18 cellular contexts compared by ENCODE assay signal in genomic region chr22:42623756-42624446, GRCh38. TPM values are rescaled to one million over a fixed set of nuclear protein-coding genes. Genes with fewer than 3 reads are reported as not detected.
A peak's percentile ranks its signal among the peaks of the same experiment; 100 is the strongest.
DNase-seq lines count a peak whose midpoint lies in the region; ATAC-seq and TF ChIP-seq lines count a peak whose summit lies in the region.
"Had no signal": no experiment of that assay in that cellular context is flagged by ENCODE, and none has a peak within 500 bp of the region (broad histone marks: within the 10 kb centered on the region; RNA-seq: fewer than 3 reads in every experiment).

No MANE protein-coding gene starts in this region.

- no peak for ATAC-seq in activated naive CD8-positive, alpha-beta T cell treated with anti-CD3 and anti-CD28 coated beads, Interleukin-2, amount 50 U/mL, for 24 hours
- ATAC-seq in lower lobe of right lung (no peak), HG03520 (IDR thresholded peaks at IDR 0.05; ENCODE audit: unreplicated experiment) (no peak), GM18511 (IDR thresholded peaks at IDR 0.05; ENCODE audit: unreplicated experiment) (no peak)
- ATAC-seq: activated T-cell treated with anti-CD3 and anti-CD28 coated beads, Interleukin-2, amount 50 U/mL, for 4 hours; stimulated activated effector memory CD8-positive, alpha-beta T cell treated with anti-CD3 and anti-CD28 coated beads, Interleukin-12 subunit alpha, Interleukin-12 subunit beta, amount 100 ng/mL, for 72 hours had no signal

- H3K27me3 ChIP-seq in lower lobe of right lung (ENCODE audit: low read depth), result no peaks in the 10 kb centered on the region
- no peaks in the 10 kb centered on the region for H3K27me3 ChIP-seq in tibial nerve

- TF ChIP-seq CTCF in VCaP (conservative IDR thresholded peaks at IDR 0.05) (no peak), lower lobe of right lung (IDR thresholded peaks at IDR 0.05) (no peak), tibial nerve (IDR thresholded peaks at IDR 0.05) (no peak)

- 65 to 72% methylated on average over 28 to 29 of the region's 29 CpGs for WGBS in tibial nerve, 2 donors

- intact Hi-C loops in lower lobe of right lung (cut with DNase I), result no loop called here

- peak overlapping the region; percentile 48 for H3K27ac Mint-ChIP-seq in activated naive CD8-positive, alpha-beta T cell treated with anti-CD3 and anti-CD28 coated beads for 36 hours
- H3K27ac Mint-ChIP-seq in activated naive CD8-positive, alpha-beta T cell treated with anti-CD3 and anti-CD28 coated beads, Interleukin-2, amount 50 U/mL, for 24 hours, result no peak overlapping the region
- H3K27ac Mint-ChIP-seq: activated CD4-positive, alpha-beta memory T cell treated with anti-CD3 and anti-CD28 coated beads, Interleukin-2, amount 10 ng/mL, durations not matched to agents 7 days and 5 days; activated naive CD4-positive, alpha-beta T cell treated with anti-CD3 and anti-CD28 coated beads, Interleukin-2, amount 50 U/mL, for 24 hours; CD4-positive, alpha-beta memory T cell; naive thymus-derived CD4-positive, alpha-beta T cell; stimulated activated effector memory CD8-positive, alpha-beta T cell treated with anti-CD3 and anti-CD28 coated beads, Interleukin-12 subunit alpha, Interleukin-12 subunit beta, amount 100 ng/mL, for 72 hours had no signal

- H3K4me3 Mint-ChIP-seq in activated naive CD8-positive, alpha-beta T cell treated with anti-CD3 and anti-CD28 coated beads for 36 hours, result no peak overlapping the region
- H3K4me3 Mint-ChIP-seq in activated naive CD8-positive, alpha-beta T cell treated with anti-CD3 and anti-CD28 coated beads, Interleukin-2, amount 50 U/mL, for 24 hours, result no peak overlapping the region
- H3K4me3 Mint-ChIP-seq: activated CD4-positive, alpha-beta memory T cell treated with anti-CD3 and anti-CD28 coated beads, Interleukin-2, amount 10 ng/mL, durations not matched to agents 7 days and 5 days; activated naive CD4-positive, alpha-beta T cell treated with anti-CD3 and anti-CD28 coated beads, Interleukin-2, amount 50 U/mL, for 24 hours; activated T-cell treated with anti-CD3 and anti-CD28 coated beads, Interleukin-2, amount 50 U/mL, for 4 hours; CD4-positive, alpha-beta memory T cell; naive thymus-derived CD4-positive, alpha-beta T cell; stimulated activated effector memory CD8-positive, alpha-beta T cell treated with anti-CD3 and anti-CD28 coated beads, Interleukin-12 subunit alpha, Interleukin-12 subunit beta, amount 100 ng/mL, for 72 hours had no signal

- TF ChIP-seq POLR2A in tibial nerve (IDR thresholded peaks at IDR 0.05), result no peak

- no peaks in the 10 kb centered on the region for H3K27me3 Mint-ChIP-seq in activated naive CD8-positive, alpha-beta T cell treated with anti-CD3 and anti-CD28 coated beads for 36 hours
- H3K27me3 Mint-ChIP-seq in activated naive CD8-positive, alpha-beta T cell treated with anti-CD3 and anti-CD28 coated beads, Interleukin-2, amount 50 U/mL, for 24 hours, result no peaks in the 10 kb centered on the region
- H3K27me3 Mint-ChIP-seq: activated CD4-positive, alpha-beta memory T cell treated with anti-CD3 and anti-CD28 coated beads, Interleukin-2, amount 10 ng/mL, durations not matched to agents 7 days and 5 days; activated naive CD4-positive, alpha-beta T cell treated with anti-CD3 and anti-CD28 coated beads, Interleukin-2, amount 50 U/mL, for 24 hours; CD4-positive, alpha-beta memory T cell; naive thymus-derived CD4-positive, alpha-beta T cell had no signal

- H3K4me1 ChIP-seq in lower lobe of right lung, result peaks cover 7% of the 10 kb centered on the region
- H3K4me1 ChIP-seq in tibial nerve, result peaks cover 0 to 47% (median 26%) of the 10 kb centered on the region in 4 donors

- DNase-seq in activated naive CD8-positive, alpha-beta T cell treated with anti-CD3 and anti-CD28 coated beads for 36 hours, result no peak
- no peak for DNase-seq in activated naive CD8-positive, alpha-beta T cell treated with anti-CD3 and anti-CD28 coated beads, Interleukin-2, amount 50 U/mL, for 24 hours
- DNase-seq in lower lobe of right lung, result no peak
- no peak for DNase-seq in tibial nerve (ENCODE audit: low spot score in 2 of 2)
- DNase-seq in NCI-H2171 treated with DMSO at 0.1 percent for 48 hours (lab: John Stamatoyannopoulos, UW), result no peak
- DNase-seq: activated CD4-positive, alpha-beta memory T cell treated with anti-CD3 and anti-CD28 coated beads, Interleukin-2, amount 10 ng/mL, durations not matched to agents 7 days and 5 days; activated T-cell treated with anti-CD3 and anti-CD28 coated beads, Interleukin-2, amount 50 U/mL, for 4 hours; CD4-positive, alpha-beta memory T cell; DMS79; naive thymus-derived CD4-positive, alpha-beta T cell; NCI-H2029 treated with DMSO at 0.1 percent for 48 hours; NCI-H526 had no signal

- TF ChIP-seq EP300 in tibial nerve (IDR thresholded peaks at IDR 0.05), result no peak

- H3K36me3 Mint-ChIP-seq in activated naive CD8-positive, alpha-beta T cell treated with anti-CD3 and anti-CD28 coated beads for 36 hours, result peaks cover 4% of the 10 kb centered on the region
- peaks cover 6% of the 10 kb centered on the region for H3K36me3 Mint-ChIP-seq in activated naive CD8-positive, alpha-beta T cell treated with anti-CD3 and anti-CD28 coated beads, Interleukin-2, amount 50 U/mL, for 24 hours (ENCODE audit: low read depth)

- H3K36me3 ChIP-seq in lower lobe of right lung (peaks cover 90% of the 10 kb centered on the region), tibial nerve (peaks cover 5 to 87% (median 20%) of the 10 kb centered on the region in 3 donors)

- H3K27ac ChIP-seq in VCaP (peak overlapping the region; percentile 97; the same call in 1 of the 2 replicates), lower lobe of right lung (peak overlapping the region; percentile 4), tibial nerve (peak overlapping the region in 3 of 4 donors; percentile 40 to 59 (median 57))

- no peaks in the 10 kb centered on the region for H3K9me3 Mint-ChIP-seq in activated naive CD8-positive, alpha-beta T cell treated with anti-CD3 and anti-CD28 coated beads for 36 hours
- H3K9me3 Mint-ChIP-seq in activated naive CD8-positive, alpha-beta T cell treated with anti-CD3 and anti-CD28 coated beads, Interleukin-2, amount 50 U/mL, for 24 hours, result no peaks in the 10 kb centered on the region
- H3K9me3 Mint-ChIP-seq: activated CD4-positive, alpha-beta memory T cell treated with anti-CD3 and anti-CD28 coated beads, Interleukin-2, amount 10 ng/mL, durations not matched to agents 7 days and 5 days; activated naive CD4-positive, alpha-beta T cell treated with anti-CD3 and anti-CD28 coated beads, Interleukin-2, amount 50 U/mL, for 24 hours; activated T-cell treated with anti-CD3 and anti-CD28 coated beads, Interleukin-2, amount 50 U/mL, for 4 hours; CD4-positive, alpha-beta memory T cell; naive thymus-derived CD4-positive, alpha-beta T cell; stimulated activated effector memory CD8-positive, alpha-beta T cell treated with anti-CD3 and anti-CD28 coated beads, Interleukin-12 subunit alpha, Interleukin-12 subunit beta, amount 100 ng/mL, for 72 hours had no signal

- H3K4me3 ChIP-seq in lower lobe of right lung, result no peak overlapping the region
- no peak overlapping the region for H3K4me3 ChIP-seq in tibial nerve

- peaks cover 6% of the 10 kb centered on the region for H3K4me1 Mint-ChIP-seq in activated naive CD8-positive, alpha-beta T cell treated with anti-CD3 and anti-CD28 coated beads for 36 hours
- H3K4me1 Mint-ChIP-seq in activated naive CD8-positive, alpha-beta T cell treated with anti-CD3 and anti-CD28 coated beads, Interleukin-2, amount 50 U/mL, for 24 hours, result peaks cover 2% of the 10 kb centered on the region
- H3K4me1 Mint-ChIP-seq: activated CD4-positive, alpha-beta memory T cell treated with anti-CD3 and anti-CD28 coated beads, Interleukin-2, amount 10 ng/mL, durations not matched to agents 7 days and 5 days had no signal

- H3K9me3 ChIP-seq in lower lobe of right lung, result no peaks in the 10 kb centered on the region
- no peaks in the 10 kb centered on the region for H3K9me3 ChIP-seq in tibial nerve

RNA-seq across cellular contexts. Expression of gene POLDIP3, which starts 9.2 kb away (rescaled TPM):
- 10 to 100 TPM; 71.7 to 72.0 TPM for total RNA-seq in activated naive CD8-positive, alpha-beta T cell treated with anti-CD3 and anti-CD28 coated beads for 36 hours
- total RNA-seq in lower lobe of right lung (75.0 TPM), tibial nerve (10 to 100 TPM; 47.4 to 49.2 (median 48.5) TPM)

RNA-seq across cellular contexts. Expression of gene ATP5MGL, which starts 16.5 kb away (rescaled TPM):
- total RNA-seq in activated naive CD8-positive, alpha-beta T cell treated with anti-CD3 and anti-CD28 coated beads for 36 hours, result under 1 TPM; 0.37 to 0.56 TPM
- 1.0 TPM for total RNA-seq in lower lobe of right lung
- total RNA-seq in tibial nerve, result 1 to 10 TPM in 1 of 4 donors, not detected in 3; 2.7 TPM
- total RNA-seq: A172 had no signal

RNA-seq across cellular contexts. Expression of gene CYB5R3, which starts 25.3 kb away (rescaled TPM):
- total RNA-seq in activated naive CD8-positive, alpha-beta T cell treated with anti-CD3 and anti-CD28 coated beads for 36 hours, result 10 to 100 TPM; 62.7 to 64.3 TPM
- total RNA-seq in lower lobe of right lung (219 TPM), tibial nerve (100 to 1,000 TPM; 134 to 200 (median 176) TPM)

Comparison
In these comparisons a context has a peak if more than half of its experiments do, and no peak if none do; other contexts are left out.
1. H3K27ac ChIP-seq: peak in every context shown above with its lines; median percentile 97 in VCaP; 57 in tibial nerve; 4 in lower lobe of right lung.